In the genomic region with DNA sequence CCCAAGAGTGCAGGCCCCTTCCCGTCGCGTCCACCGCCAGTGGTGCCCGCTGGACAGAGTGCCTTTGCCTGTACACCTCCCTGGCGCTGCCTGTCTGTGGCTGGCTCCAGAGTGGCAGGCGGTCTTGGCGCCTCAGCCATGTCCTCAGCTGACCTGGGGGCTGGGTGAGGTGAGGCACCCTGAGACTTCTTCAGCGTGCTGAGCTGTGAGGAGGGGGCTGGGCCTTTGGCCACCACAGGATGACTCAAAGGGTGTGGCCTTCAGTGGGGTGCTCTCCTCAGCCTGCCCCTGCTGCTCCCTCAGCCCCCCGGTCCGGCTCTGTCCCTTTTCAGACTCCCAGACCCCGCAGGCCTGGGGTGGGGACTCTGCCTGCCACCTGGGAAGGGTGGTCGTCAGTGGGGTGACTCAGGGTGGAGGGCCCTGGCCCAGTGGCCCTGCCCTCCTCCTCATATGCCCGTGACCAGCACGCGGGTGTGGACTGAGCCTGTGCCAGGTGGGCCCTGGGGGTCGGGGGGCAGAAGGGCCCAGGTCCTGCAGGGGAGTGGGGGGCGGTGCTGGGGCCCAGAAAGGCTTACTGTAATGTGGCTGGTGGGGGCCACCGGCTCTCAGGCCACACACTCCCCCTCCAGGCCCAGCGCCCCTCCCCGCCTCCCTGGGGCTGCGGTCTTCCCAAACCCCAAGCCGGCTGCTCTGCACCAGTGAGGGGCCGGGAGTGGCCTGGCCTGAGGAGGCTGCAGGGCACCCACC, we compare ENCODE assay signal across 1 cellular context.
TF ChIP-seq lines count a peak whose summit lies in the region.

No MANE protein-coding gene starts in this region.

TF ChIP-seq in HepG2, 621 proteins besides CTCF, POLR2A, EP300 and RAD21 (continues in another document):
- 0 out of 2 replicates have a peak, but pooled peaks have one; percentile 22 for TF ChIP-seq THAP11 (CRISPR knock-in tag; IDR thresholded peaks at IDR 0.05)
- no peak for TF ChIP-seq HOXA3 (CRISPR knock-in tag; IDR thresholded peaks at IDR 0.05)
- TF ChIP-seq, protein P1, sequence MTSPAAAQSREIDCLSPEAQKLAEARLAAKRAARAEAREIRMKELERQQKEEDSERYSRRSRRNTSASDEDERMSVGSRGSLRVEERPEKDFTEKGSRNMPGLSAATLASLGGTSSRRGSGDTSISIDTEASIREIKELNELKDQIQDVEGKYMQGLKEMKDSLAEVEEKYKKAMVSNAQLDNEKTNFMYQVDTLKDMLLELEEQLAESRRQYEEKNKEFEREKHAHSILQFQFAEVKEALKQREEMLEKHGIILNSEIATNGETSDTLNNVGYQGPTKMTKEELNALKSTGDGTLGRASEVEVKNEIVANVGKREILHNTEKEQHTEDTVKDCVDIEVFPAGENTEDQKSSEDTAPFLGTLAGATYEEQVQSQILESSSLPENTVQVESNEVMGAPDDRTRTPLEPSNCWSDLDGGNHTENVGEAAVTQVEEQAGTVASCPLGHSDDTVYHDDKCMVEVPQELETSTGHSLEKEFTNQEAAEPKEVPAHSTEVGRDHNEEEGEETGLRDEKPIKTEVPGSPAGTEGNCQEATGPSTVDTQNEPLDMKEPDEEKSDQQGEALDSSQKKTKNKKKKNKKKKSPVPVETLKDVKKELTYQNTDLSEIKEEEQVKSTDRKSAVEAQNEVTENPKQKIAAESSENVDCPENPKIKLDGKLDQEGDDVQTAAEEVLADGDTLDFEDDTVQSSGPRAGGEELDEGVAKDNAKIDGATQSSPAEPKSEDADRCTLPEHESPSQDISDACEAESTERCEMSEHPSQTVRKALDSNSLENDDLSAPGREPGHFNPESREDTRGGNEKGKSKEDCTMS (CRISPR knock-in tag; conservative IDR thresholded peaks at IDR 0.05) = no peak
- no peak for TF ChIP-seq NR2F6 (IDR thresholded peaks at IDR 0.05)
- 0 out of 2 replicates have a peak, but pooled peaks have one; percentile 17 for TF ChIP-seq NR2F6 (CRISPR knock-in tag; IDR thresholded peaks at IDR 0.05)
- TF ChIP-seq ZNF800 (CRISPR knock-in tag; IDR thresholded peaks at IDR 0.05) = 0 out of 2 replicates have a peak, but pooled peaks have one; percentile 31
- TF ChIP-seq ZNF883 (CRISPR knock-in tag; IDR thresholded peaks at IDR 0.05; ENCODE audit: not compliant biosample characterization) = no peak
- TF ChIP-seq GPN1 (CRISPR knock-in tag; IDR thresholded peaks at IDR 0.05; ENCODE audit: borderline replicate concordance) = no peak
- TF ChIP-seq ZNF558 (CRISPR knock-in tag; IDR thresholded peaks at IDR 0.05; ENCODE audit: borderline replicate concordance) = no peak
- no peak for TF ChIP-seq ZIK1 (CRISPR knock-in tag; IDR thresholded peaks at IDR 0.05; ENCODE audit: borderline replicate concordance, low read depth)
- TF ChIP-seq SAP130 (CRISPR knock-in tag; IDR thresholded peaks at IDR 0.05; ENCODE audit: low read depth) = peak; percentile 34; the same call in 1 of the 2 replicates
- no peak for TF ChIP-seq MXI1 (IDR thresholded peaks at IDR 0.05; ENCODE audit: borderline replicate concordance, low read depth, low read length)
- no peak for TF ChIP-seq POLR2AphosphoS5 (IDR thresholded peaks at IDR 0.05; ENCODE audit: low read depth, low read length)
- TF ChIP-seq REPIN1 (CRISPR knock-in tag; IDR thresholded peaks at IDR 0.05; ENCODE audit: borderline replicate concordance, low read depth) = no peak
- TF ChIP-seq ZNF274 (CRISPR knock-in tag; IDR thresholded peaks at IDR 0.05) = no peak
- no peak for TF ChIP-seq ZNF614 (CRISPR knock-in tag; IDR thresholded peaks at IDR 0.05; ENCODE audit: borderline replicate concordance)
- TF ChIP-seq TFDP1 (CRISPR knock-in tag; IDR thresholded peaks at IDR 0.05; ENCODE audit: borderline replicate concordance) = no peak
- TF ChIP-seq GATAD2A (CRISPR knock-in tag; IDR thresholded peaks at IDR 0.05) = peak; percentile 51
- peak; percentile 23; the same call in 1 of the 2 replicates for TF ChIP-seq SP5 (CRISPR knock-in tag; IDR thresholded peaks at IDR 0.05; ENCODE audit: borderline replicate concordance, low read depth)
- peak; percentile 35; the same call in 1 of the 2 replicates for TF ChIP-seq RARA (CRISPR knock-in tag; IDR thresholded peaks at IDR 0.05)
- TF ChIP-seq PATZ1 (CRISPR knock-in tag; IDR thresholded peaks at IDR 0.05) = peak; percentile 30; the same call in 1 of the 2 replicates
- TF ChIP-seq ZSCAN21 (CRISPR knock-in tag; IDR thresholded peaks at IDR 0.05; ENCODE audit: borderline replicate concordance) = 0 out of 2 replicates have a peak, but pooled peaks have one; percentile 14
- TF ChIP-seq IRF2 (CRISPR knock-in tag; IDR thresholded peaks at IDR 0.05) = no peak
- TF ChIP-seq FOSL2 (CRISPR knock-in tag; IDR thresholded peaks at IDR 0.05) = peak; percentile 58; the same call in 1 of the 2 replicates
- TF ChIP-seq AGO2 (optimal IDR thresholded peaks at IDR 0.05; ENCODE audit: low read depth, low read length) = no peak
- TF ChIP-seq ZNF441 (CRISPR knock-in tag; IDR thresholded peaks at IDR 0.05; ENCODE audit: borderline replicate concordance) = no peak
- TF ChIP-seq ZBTB34 (CRISPR knock-in tag; IDR thresholded peaks at IDR 0.05) = no peak
- no peak for TF ChIP-seq ZFP62 (CRISPR knock-in tag; IDR thresholded peaks at IDR 0.05)
- TF ChIP-seq, protein P2, sequence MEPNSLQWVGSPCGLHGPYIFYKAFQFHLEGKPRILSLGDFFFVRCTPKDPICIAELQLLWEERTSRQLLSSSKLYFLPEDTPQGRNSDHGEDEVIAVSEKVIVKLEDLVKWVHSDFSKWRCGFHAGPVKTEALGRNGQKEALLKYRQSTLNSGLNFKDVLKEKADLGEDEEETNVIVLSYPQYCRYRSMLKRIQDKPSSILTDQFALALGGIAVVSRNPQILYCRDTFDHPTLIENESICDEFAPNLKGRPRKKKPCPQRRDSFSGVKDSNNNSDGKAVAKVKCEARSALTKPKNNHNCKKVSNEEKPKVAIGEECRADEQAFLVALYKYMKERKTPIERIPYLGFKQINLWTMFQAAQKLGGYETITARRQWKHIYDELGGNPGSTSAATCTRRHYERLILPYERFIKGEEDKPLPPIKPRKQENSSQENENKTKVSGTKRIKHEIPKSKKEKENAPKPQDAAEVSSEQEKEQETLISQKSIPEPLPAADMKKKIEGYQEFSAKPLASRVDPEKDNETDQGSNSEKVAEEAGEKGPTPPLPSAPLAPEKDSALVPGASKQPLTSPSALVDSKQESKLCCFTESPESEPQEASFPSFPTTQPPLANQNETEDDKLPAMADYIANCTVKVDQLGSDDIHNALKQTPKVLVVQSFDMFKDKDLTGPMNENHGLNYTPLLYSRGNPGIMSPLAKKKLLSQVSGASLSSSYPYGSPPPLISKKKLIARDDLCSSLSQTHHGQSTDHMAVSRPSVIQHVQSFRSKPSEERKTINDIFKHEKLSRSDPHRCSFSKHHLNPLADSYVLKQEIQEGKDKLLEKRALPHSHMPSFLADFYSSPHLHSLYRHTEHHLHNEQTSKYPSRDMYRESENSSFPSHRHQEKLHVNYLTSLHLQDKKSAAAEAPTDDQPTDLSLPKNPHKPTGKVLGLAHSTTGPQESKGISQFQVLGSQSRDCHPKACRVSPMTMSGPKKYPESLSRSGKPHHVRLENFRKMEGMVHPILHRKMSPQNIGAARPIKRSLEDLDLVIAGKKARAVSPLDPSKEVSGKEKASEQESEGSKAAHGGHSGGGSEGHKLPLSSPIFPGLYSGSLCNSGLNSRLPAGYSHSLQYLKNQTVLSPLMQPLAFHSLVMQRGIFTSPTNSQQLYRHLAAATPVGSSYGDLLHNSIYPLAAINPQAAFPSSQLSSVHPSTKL (CRISPR knock-in tag; IDR thresholded peaks at IDR 0.05) = 0 out of 2 replicates have a peak, but pooled peaks have one; percentile 27
- TF ChIP-seq NONO (IDR thresholded peaks at IDR 0.05) = no peak
- no peak for TF ChIP-seq NONO (CRISPR knock-in tag; conservative IDR thresholded peaks at IDR 0.05)
- peak; percentile 42; the same call in 1 of the 2 replicates for TF ChIP-seq ZBTB7A (CRISPR knock-in tag; IDR thresholded peaks at IDR 0.05)
- peak; percentile 88 for TF ChIP-seq RXRA (CRISPR knock-in tag; IDR thresholded peaks at IDR 0.05)
- TF ChIP-seq MEF2D (CRISPR knock-in tag; IDR thresholded peaks at IDR 0.05) = no peak
- TF ChIP-seq PRMT3 (CRISPR knock-in tag; IDR thresholded peaks at IDR 0.05; ENCODE audit: borderline replicate concordance, low read depth) = no peak
- TF ChIP-seq ZNF317 (CRISPR knock-in tag; IDR thresholded peaks at IDR 0.05) = peak; percentile 15; the same call in 1 of the 2 replicates
- 0 out of 2 replicates have a peak, but pooled peaks have one; percentile 10 for TF ChIP-seq ZNF350 (CRISPR knock-in tag; IDR thresholded peaks at IDR 0.05; ENCODE audit: borderline replicate concordance, low read depth)
- no peak for TF ChIP-seq MIER2 (CRISPR knock-in tag; IDR thresholded peaks at IDR 0.05)
- TF ChIP-seq ZNF256 (CRISPR knock-in tag; conservative IDR thresholded peaks at IDR 0.05) = no peak
- TF ChIP-seq RXRB (CRISPR knock-in tag; IDR thresholded peaks at IDR 0.05; ENCODE audit: borderline replicate concordance) = peak; percentile 92
- no peak for TF ChIP-seq BORCS8-MEF2B (CRISPR knock-in tag; IDR thresholded peaks at IDR 0.05)
- TF ChIP-seq CREB1 (IDR thresholded peaks at IDR 0.05) = no peak
- no peak for TF ChIP-seq CREB1 (CRISPR knock-in tag; IDR thresholded peaks at IDR 0.05)
- TF ChIP-seq CSRNP2 (CRISPR knock-in tag; conservative IDR thresholded peaks at IDR 0.05; ENCODE audit: low read depth) = no peak
